Comparison of ENCODE assay signal across 16 cellular contexts in genomic region chr9:121582641-121583040, GRCh38.
"Had no signal": no experiment of that assay in that cellular context is flagged by ENCODE, and none has a peak within 500 bp of the region (broad histone marks: within the 10 kb centered on the region; RNA-seq: fewer than 3 reads in every experiment).

No MANE protein-coding gene starts in this region.

- H3K27ac Mint-ChIP-seq: activated naive CD4-positive, alpha-beta T cell treated with anti-CD3 and anti-CD28 coated beads, Interleukin-2, amount 50 U/mL, for 72 hours; natural killer cell had no signal

- ATAC-seq: activated naive CD4-positive, alpha-beta T cell treated with anti-CD3 and anti-CD28 coated beads, Interleukin-2, amount 50 U/mL, for 72 hours; gastrocnemius medialis; left lobe of liver; natural killer cell; stimulated activated naive CD8-positive, alpha-beta T cell treated with anti-CD3 and anti-CD28 coated beads, Interleukin-15, amount 100 ng/mL, for 72 hours had no signal

- H3K36me3 Mint-ChIP-seq: activated naive CD4-positive, alpha-beta T cell treated with anti-CD3 and anti-CD28 coated beads, Interleukin-2, amount 50 U/mL, for 72 hours; natural killer cell had no signal

- H3K27ac ChIP-seq: brain microvascular endothelial cell, gastrocnemius medialis, ovary, thoracic aorta had no signal

- H3K9me3 ChIP-seq: gastrocnemius medialis, heart right ventricle, ovary, thoracic aorta had no signal

- H3K4me3 Mint-ChIP-seq: natural killer cell had no signal

- H3K9me3 Mint-ChIP-seq: activated naive CD4-positive, alpha-beta T cell treated with anti-CD3 and anti-CD28 coated beads, Interleukin-2, amount 50 U/mL, for 72 hours; natural killer cell; stimulated activated naive CD8-positive, alpha-beta T cell treated with anti-CD3 and anti-CD28 coated beads, Interleukin-15, amount 100 ng/mL, for 72 hours had no signal

- H3K4me3 ChIP-seq: gastrocnemius medialis, heart right ventricle, ovary, thoracic aorta had no signal

- H3K36me3 ChIP-seq: brain microvascular endothelial cell, gastrocnemius medialis, ovary, thoracic aorta had no signal

- DNase-seq: activated effector memory CD4-positive, alpha-beta T cell treated with Interleukin-2 at 50 U/mL for 16 hours; activated T-cell treated with anti-CD3 and anti-CD28 coated beads, Interleukin-2, amount 50 U/mL, for 1 hour; amniotic stem cell; brain microvascular endothelial cell; gastrocnemius medialis; heart right ventricle; islet precursor cell; natural killer cell; ovary; stimulated activated CD4-positive, alpha-beta T cell treated with anti-CD3 and anti-CD28 coated beads, Interleukin-15, amount 100 ng/mL, for 24 hours; stimulated activated CD4-positive, alpha-beta T cell treated with anti-CD3 and anti-CD28 coated beads, Interleukin-4, amount 100 ng/mL, for 24 hours; stimulated activated naive CD8-positive, alpha-beta T cell treated with anti-CD3 and anti-CD28 coated beads, Interleukin-15, amount 100 ng/mL, for 72 hours; T-helper 2 cell had no signal

- H3K27me3 ChIP-seq: brain microvascular endothelial cell, gastrocnemius medialis, heart right ventricle, ovary had no signal
